Comparison of ENCODE assay signal across 15 cellular contexts in genomic region chr12:120554658-120555057, GRCh38.
"Had no signal": no experiment of that assay in that cellular context is flagged by ENCODE, and none has a peak within 500 bp of the region (broad histone marks: within the 10 kb centered on the region; RNA-seq: fewer than 3 reads in every experiment).

No MANE protein-coding gene starts in this region.

- H3K27ac Mint-ChIP-seq: memory B cell; T-helper 1 cell treated with Interleukin-12 subunit alpha and Interleukin-12 subunit beta and Interleukin-4 antibody, amounts not matched to agents 30 μg/mL and 1 μg/mL, for 36 hours; WTC11 had no signal

- H3K9me3 Mint-ChIP-seq: memory B cell; T-helper 1 cell treated with Interleukin-12 subunit alpha and Interleukin-12 subunit beta and Interleukin-4 antibody, amounts not matched to agents 30 μg/mL and 1 μg/mL, for 36 hours; WTC11 had no signal

- H3K4me1 Mint-ChIP-seq: WTC11 had no signal

- DNase-seq: activated CD4-positive, alpha-beta T cell treated with anti-CD3 and anti-CD28 coated beads for 48 hours; activated gamma-delta T cell treated with Interleukin-2 at 50 U/mL for 16 hours; activated T-cell treated with anti-CD3 and anti-CD28 coated beads, Interleukin-2, amount 50 U/mL, for 1 hour; effector CD8-positive, alpha-beta T cell; left colon; ovary; retina; SHP77 treated with DMSO at 0.1 percent for 48 hours; stimulated activated CD4-positive, alpha-beta T cell treated with anti-CD3 and anti-CD28 coated beads, Interleukin-2, amount 100 ng/mL, for 24 hours; stimulated activated naive CD4-positive, alpha-beta T cell; testis had no signal

- ATAC-seq: left colon, WTC11 had no signal

- H3K4me3 Mint-ChIP-seq: memory B cell; T-helper 1 cell treated with Interleukin-12 subunit alpha and Interleukin-12 subunit beta and Interleukin-4 antibody, amounts not matched to agents 30 μg/mL and 1 μg/mL, for 36 hours; WTC11 had no signal

- H3K27ac ChIP-seq: ovary, testis had no signal

- H3K9me3 ChIP-seq: ascending aorta, ovary, testis had no signal

- H3K27me3 Mint-ChIP-seq: memory B cell had no signal

- H3K4me3 ChIP-seq: ascending aorta, ovary, testis had no signal

- H3K27me3 ChIP-seq: ascending aorta, ovary, testis had no signal
